In genomic region chr4:140604544-140604943, GRCh38 we compare ENCODE assay signal across 22 cellular contexts. TPM values are rescaled to one million over a fixed set of nuclear protein-coding genes. Genes with fewer than 3 reads are reported as not detected.
DNase-seq lines count a peak whose midpoint lies in the region; TF ChIP-seq lines count a peak whose summit lies in the region.
"Had no signal": no experiment of that assay in that cellular context is flagged by ENCODE, and none has a peak within 500 bp of the region (broad histone marks: within the 10 kb centered on the region; RNA-seq: fewer than 3 reads in every experiment).

No MANE protein-coding gene starts in this region.

- no peaks in the 10 kb centered on the region for H3K4me1 ChIP-seq in endodermal cell (ENCODE audit: control insufficient read depth, insufficient read depth, low read length)
- H3K4me1 ChIP-seq: HAP-1 had no signal

- H3K36me3 Mint-ChIP-seq in endodermal cell (ENCODE audit: low read depth) = no peaks in the 10 kb centered on the region
- no peaks in the 10 kb centered on the region for H3K36me3 Mint-ChIP-seq in activated naive CD8-positive, alpha-beta T cell treated with anti-CD3 and anti-CD28 coated beads for 36 hours
- H3K36me3 Mint-ChIP-seq: CD4-positive, alpha-beta memory T cell; IgD-negative memory B cell had no signal

- H3K36me3 ChIP-seq in endodermal cell (ENCODE audit: control insufficient read depth, insufficient read depth, low read length) = no peaks in the 10 kb centered on the region
- H3K36me3 ChIP-seq: HAP-1 had no signal

- POLR2A ChIA-PET in AG04450 (lab: Yijun Ruan, JAX) = no interaction called here

- H3K9me3 Mint-ChIP-seq in endodermal cell = no peaks in the 10 kb centered on the region
- no peaks in the 10 kb centered on the region for H3K9me3 Mint-ChIP-seq in activated naive CD8-positive, alpha-beta T cell treated with anti-CD3 and anti-CD28 coated beads for 36 hours
- H3K9me3 Mint-ChIP-seq: CD4-positive, alpha-beta memory T cell; IgD-negative memory B cell had no signal

- WGBS in endodermal cell (ENCODE audit: insufficient coverage in 1 of 2, insufficient read length in 1 of 2), 2 experiments = 94 to 100% methylated on average over 2 to 4 of the region's 4 CpGs

- H3K9ac ChIP-seq in endodermal cell (ENCODE audit: extremely low read depth, low read length, poor library complexity, severe bottlenecking) = no peak overlapping the region

- TF ChIP-seq CTCF in AG04450 (IDR thresholded peaks at IDR 0.05; ENCODE audit: low read depth, low read length) (0 out of 2 replicates have a peak, but pooled peaks have one; percentile 4), GM12873 (IDR thresholded peaks at IDR 0.05; ENCODE audit: insufficient read depth, low read depth, low read length, missing control alignments) (peak; percentile 2), endodermal cell (conservative IDR thresholded peaks at IDR 0.05) (peak; percentile 49)

- H3K4me3 Mint-ChIP-seq in endodermal cell = no peak overlapping the region
- no peak overlapping the region for H3K4me3 Mint-ChIP-seq in activated naive CD8-positive, alpha-beta T cell treated with anti-CD3 and anti-CD28 coated beads for 36 hours
- H3K4me3 Mint-ChIP-seq: CD4-positive, alpha-beta memory T cell; IgD-negative memory B cell had no signal

- H3K27me3 ChIP-seq in AG04450 (ENCODE audit: control insufficient read depth, insufficient read depth, low read length) (peaks cover 24% of the 10 kb centered on the region), endodermal cell (ENCODE audit: control insufficient read depth, insufficient read depth, low read length, poor library complexity, severe bottlenecking) (no peaks in the 10 kb centered on the region)

- H3K9me3 ChIP-seq in AG04450 (ENCODE audit: control insufficient read depth, insufficient read depth, low read length) = no peaks in the 10 kb centered on the region
- H3K9me3 ChIP-seq in endodermal cell (ENCODE audit: control insufficient read depth, low read length) = no peaks in the 10 kb centered on the region
- H3K9me3 ChIP-seq: HAP-1 had no signal

- no peaks in the 10 kb centered on the region for H3K27me3 Mint-ChIP-seq in endodermal cell (ENCODE audit: insufficient read depth)
- peaks cover 11% of the 10 kb centered on the region for H3K27me3 Mint-ChIP-seq in activated naive CD8-positive, alpha-beta T cell treated with anti-CD3 and anti-CD28 coated beads for 36 hours

- no peak overlapping the region for H3K27ac Mint-ChIP-seq in endodermal cell
- H3K27ac Mint-ChIP-seq in activated naive CD8-positive, alpha-beta T cell treated with anti-CD3 and anti-CD28 coated beads for 36 hours = no peak overlapping the region
- H3K27ac Mint-ChIP-seq: CD4-positive, alpha-beta memory T cell; IgD-negative memory B cell had no signal

- H3K4me3 ChIP-seq in AG04450 (ENCODE audit: low read depth, low read length) (no peak overlapping the region), endodermal cell (ENCODE audit: low read length) (no peak overlapping the region)
- H3K4me3 ChIP-seq: HAP-1 had no signal

- CTCF ChIA-PET in AG04450 (lab: Charles Lee) = interaction anchor here (1.3 kb wide), 1 partner anchor 244 kb away, joined by 3 read pairs; no protein-coding TSS in a partner anchor

- no peak overlapping the region for H3K27ac ChIP-seq in AG04450 (ENCODE audit: low read depth, low read length)
- H3K27ac ChIP-seq in endodermal cell (ENCODE audit: low read depth, low read length) = no peak overlapping the region
- H3K27ac ChIP-seq: C4-2B, HL-60 had no signal

- H3K4me1 Mint-ChIP-seq in endodermal cell = peaks cover 16% of the 10 kb centered on the region
- no peaks in the 10 kb centered on the region for H3K4me1 Mint-ChIP-seq in activated naive CD8-positive, alpha-beta T cell treated with anti-CD3 and anti-CD28 coated beads for 36 hours
- H3K4me1 Mint-ChIP-seq: IgD-negative memory B cell had no signal

- DNase-seq in AG04450 (ENCODE audit: low read depth, low spot score) (no peak), NCI-H69 (lab: John Stamatoyannopoulos, UW) (peak; percentile 3), endodermal cell (no peak), COLO829 (ENCODE audit: low spot score) (no peak), NCI-H2171 (lab: John Stamatoyannopoulos, UW) (no peak)
- DNase-seq in activated naive CD8-positive, alpha-beta T cell treated with anti-CD3 and anti-CD28 coated beads for 36 hours = no peak
- DNase-seq: ACHN; AML-193; Calu3; CD4-positive, alpha-beta memory T cell; DMS53; DND-41; EL; KG1 had no signal

RNA-seq across cellular contexts. Expression of gene UCP1, which starts 35.8 kb away (rescaled TPM):
- not detected in 2 replicates for polyA plus RNA-seq in AG04450 (2011; rRNA removed)
- polyA minus RNA-seq in AG04450 (2011; rRNA and poly(A)+ RNA removed) = not detected in 2 replicates
- total RNA-seq in endodermal cell = under 1 TPM in 1 of 2 donors, not detected in 1; 0.24 TPM
- polyA plus RNA-seq in endodermal cell (2013, experiment 1 of 2) = not detected
- polyA plus RNA-seq in endodermal cell (2013, experiment 2 of 2) = not detected
- total RNA-seq in activated naive CD8-positive, alpha-beta T cell treated with anti-CD3 and anti-CD28 coated beads for 36 hours = not detected
- total RNA-seq: Calu3; CD4-positive, alpha-beta memory T cell; G401; HT1080 had no signal
- polyA plus RNA-seq: BJ; CD4-positive, alpha-beta memory T cell; IgD-negative memory B cell had no signal
